Comparison of ENCODE assay signal across 23 cellular contexts in genomic region chr6:82554706-82555105, GRCh38.
DNase-seq lines count a peak whose midpoint lies in the region; ATAC-seq and TF ChIP-seq lines count a peak whose summit lies in the region.
"Had no signal": no experiment of that assay in that cellular context is flagged by ENCODE, and none has a peak within 500 bp of the region (broad histone marks: within the 10 kb centered on the region; RNA-seq: fewer than 3 reads in every experiment).

No MANE protein-coding gene starts in this region.

- ATAC-seq in right cardiac atrium: no peak
- ATAC-seq: A549, HCT116, HepG2 had no signal

- H3K27ac Mint-ChIP-seq in HFFc6 (no peak overlapping the region), nephron progenitor cell (peak overlapping the region; percentile 50)
- no peak overlapping the region for H3K27ac Mint-ChIP-seq in activated T-cell treated with anti-CD3 and anti-CD28 coated beads, Interleukin-2, amount 50 U/mL, for 24 hours
- H3K27ac Mint-ChIP-seq: CD4-positive, CD25-positive, alpha-beta regulatory T cell had no signal

- no peak overlapping the region for H3K27ac ChIP-seq in right cardiac atrium (ENCODE audit: low read length)
- H3K27ac ChIP-seq: A549, RWPE1, SJCRH30 had no signal

- H3K27me3 Mint-ChIP-seq in HFFc6 (ENCODE audit: insufficient read depth) (peaks cover 3% of the 10 kb centered on the region), nephron progenitor cell (ENCODE audit: low read depth, poor library complexity) (peaks cover 3% of the 10 kb centered on the region)
- peaks cover 2% of the 10 kb centered on the region for H3K27me3 Mint-ChIP-seq in activated T-cell treated with anti-CD3 and anti-CD28 coated beads, Interleukin-2, amount 50 U/mL, for 24 hours
- H3K27me3 Mint-ChIP-seq: CD4-positive, CD25-positive, alpha-beta regulatory T cell had no signal

- no peaks in the 10 kb centered on the region for H3K4me1 ChIP-seq in right cardiac atrium (ENCODE audit: control insufficient read depth, insufficient read depth, low read length)
- H3K4me1 ChIP-seq: A549 had no signal

- 93% methylated on average over 1 of the region's 1 CpG for WGBS in right cardiac atrium

- in situ Hi-C loops in GM13977 (cut with MboI; ENCODE audit: low pct_unique_long_range_greater_than_20kb, low sequenced_read_pairs, unreplicated experiment): no loop called here

- H3K9me3 ChIP-seq in right cardiac atrium (ENCODE audit: control insufficient read depth, low read length): no peaks in the 10 kb centered on the region
- H3K9me3 ChIP-seq: A549, SJCRH30 had no signal

- no peaks in the 10 kb centered on the region for H3K27me3 ChIP-seq in right cardiac atrium (ENCODE audit: control insufficient read depth, insufficient read depth)
- H3K27me3 ChIP-seq: SJCRH30 had no signal

- intact Hi-C loops in right cardiac atrium (cut with DNase I): no loop called here

- no peak overlapping the region for H3K4me3 ChIP-seq in right cardiac atrium (ENCODE audit: low read length)
- H3K4me3 ChIP-seq: A549, SJCRH30 had no signal

- TF ChIP-seq CTCF in HFFc6 (IDR thresholded peaks at IDR 0.05) (no peak), nephron progenitor cell (IDR thresholded peaks at IDR 0.05) (no peak), GM13977 (IDR thresholded peaks at IDR 0.05; ENCODE audit: extremely low read depth, insufficient read depth, missing control alignments) (no peak)

- no peaks in the 10 kb centered on the region for H3K9me3 Mint-ChIP-seq in HFFc6
- H3K9me3 Mint-ChIP-seq in nephron progenitor cell: peaks cover 20% of the 10 kb centered on the region
- peaks cover 5% of the 10 kb centered on the region for H3K9me3 Mint-ChIP-seq in activated T-cell treated with anti-CD3 and anti-CD28 coated beads, Interleukin-2, amount 50 U/mL, for 24 hours

- H3K36me3 Mint-ChIP-seq in HFFc6 (ENCODE audit: low read depth): no peaks in the 10 kb centered on the region
- H3K36me3 Mint-ChIP-seq in nephron progenitor cell (ENCODE audit: low read depth): peaks cover 5% of the 10 kb centered on the region
- no peaks in the 10 kb centered on the region for H3K36me3 Mint-ChIP-seq in activated T-cell treated with anti-CD3 and anti-CD28 coated beads, Interleukin-2, amount 50 U/mL, for 24 hours (ENCODE audit: low read depth)
- H3K36me3 Mint-ChIP-seq: CD4-positive, CD25-positive, alpha-beta regulatory T cell had no signal

- DNase-seq in EL (peak; percentile 42), HFFc6 (peak; percentile 26), fibroblast of gingiva (ENCODE audit: low read depth) (peak; percentile 68), nephron progenitor cell (no peak), right cardiac atrium (no peak), UCSD-AML1 (lab: John Stamatoyannopoulos, UW; ENCODE audit: unreplicated experiment) (no peak), GM13977 (ENCODE audit: low spot score) (no peak)
- no peak for DNase-seq in activated T-cell treated with anti-CD3 and anti-CD28 coated beads, Interleukin-2, amount 50 U/mL, for 24 hours
- DNase-seq: Calu3; CD4-positive, CD25-positive, alpha-beta regulatory T cell; DMS53; KG1; NCI-H1092; NCI-H146; NCI-H2081; NCI-H748 treated with DMSO at 0.1 percent for 48 hours; OCI-M1; SJCRH30; SW 1271 had no signal

- H3K4me3 Mint-ChIP-seq in HFFc6 (no peak overlapping the region), nephron progenitor cell (no peak overlapping the region)
- H3K4me3 Mint-ChIP-seq in activated T-cell treated with anti-CD3 and anti-CD28 coated beads, Interleukin-2, amount 50 U/mL, for 24 hours: no peak overlapping the region
- H3K4me3 Mint-ChIP-seq: CD4-positive, CD25-positive, alpha-beta regulatory T cell had no signal

- H3K4me1 Mint-ChIP-seq in HFFc6 (ENCODE audit: low read depth): peaks cover 19% of the 10 kb centered on the region
- H3K4me1 Mint-ChIP-seq in nephron progenitor cell: peaks cover 6% of the 10 kb centered on the region
- no peaks in the 10 kb centered on the region for H3K4me1 Mint-ChIP-seq in activated T-cell treated with anti-CD3 and anti-CD28 coated beads, Interleukin-2, amount 50 U/mL, for 24 hours (ENCODE audit: low read depth)
- H3K4me1 Mint-ChIP-seq: CD4-positive, CD25-positive, alpha-beta regulatory T cell had no signal

Comparison
In these comparisons a context has a peak if more than half of its experiments do, and no peak if none do; other contexts are left out.
1. DNase-seq: peak in EL (single experiment), HFFc6 (single experiment) and fibroblast of gingiva (single experiment); none in nephron progenitor cell (single experiment), right cardiac atrium (0 of 3), activated T-cell treated with anti-CD3 and anti-CD28 coated beads, Interleukin-2, amount 50 U/mL, for 24 hours (single experiment), UCSD-AML1 (single experiment) and GM13977 (single experiment).